In genomic region chr5:173753307-173754168, GRCh38 we compare ENCODE assay signal across 1 cellular context.
A peak's percentile ranks its signal among the peaks of the same experiment; 100 is the strongest.
TF ChIP-seq lines count a peak whose summit lies in the region.

No MANE protein-coding gene starts in this region.

TF ChIP-seq in HepG2, 621 proteins besides CTCF, POLR2A, EP300 and RAD21 (continued from another document):
- no peak for TF ChIP-seq GRHL1 (CRISPR knock-in tag; conservative IDR thresholded peaks at IDR 0.05)
- peak; percentile 77 for TF ChIP-seq HOXA3 (CRISPR knock-in tag; IDR thresholded peaks at IDR 0.05)
- peak; percentile 28; the same call in 1 of the 2 replicates for TF ChIP-seq MYPOP (CRISPR knock-in tag; IDR thresholded peaks at IDR 0.05)
- TF ChIP-seq ZNF142 (CRISPR knock-in tag; IDR thresholded peaks at IDR 0.05): 0 out of 2 replicates have a peak, but pooled peaks have one; percentile 36
- TF ChIP-seq MBD4 (IDR thresholded peaks at IDR 0.05; ENCODE audit: borderline replicate concordance, low read length): no peak
- no peak for TF ChIP-seq SOX6 (IDR thresholded peaks at IDR 0.05)
- peak; percentile 69 for TF ChIP-seq SOX6 (CRISPR knock-in tag; IDR thresholded peaks at IDR 0.05)
- TF ChIP-seq CEBPG (CRISPR knock-in tag; IDR thresholded peaks at IDR 0.05): peak; percentile 86
- 0 out of 2 replicates have a peak, but pooled peaks have one; percentile 35 for TF ChIP-seq HOMEZ (CRISPR knock-in tag; IDR thresholded peaks at IDR 0.05; ENCODE audit: low read depth)
- no peak; the same call in 1 of the 2 replicates for TF ChIP-seq ATF2 (CRISPR knock-in tag; IDR thresholded peaks at IDR 0.05)
- TF ChIP-seq PTBP1 (IDR thresholded peaks at IDR 0.05; ENCODE audit: low read depth, low read length, poor library complexity, severe bottlenecking): no peak
- no peak for TF ChIP-seq CREB3 (CRISPR knock-in tag; IDR thresholded peaks at IDR 0.05)
- peak; percentile 45; the same call in 1 of the 2 replicates for TF ChIP-seq ZNF337 (CRISPR knock-in tag; IDR thresholded peaks at IDR 0.05; ENCODE audit: borderline replicate concordance, low read depth)
- 0 out of 2 replicates have a peak, but pooled peaks have one; percentile 32 for TF ChIP-seq HDAC1 (CRISPR knock-in tag; IDR thresholded peaks at IDR 0.05)
- no peak; the same call in 1 of the 2 replicates for TF ChIP-seq ZNF782 (CRISPR knock-in tag; IDR thresholded peaks at IDR 0.05; ENCODE audit: borderline replicate concordance)
- peak; percentile 36; the same call in 1 of the 2 replicates for TF ChIP-seq HMG20A (CRISPR knock-in tag; IDR thresholded peaks at IDR 0.05; ENCODE audit: borderline replicate concordance)
